21 cellular contexts compared by ENCODE assay signal in the genomic region with DNA sequence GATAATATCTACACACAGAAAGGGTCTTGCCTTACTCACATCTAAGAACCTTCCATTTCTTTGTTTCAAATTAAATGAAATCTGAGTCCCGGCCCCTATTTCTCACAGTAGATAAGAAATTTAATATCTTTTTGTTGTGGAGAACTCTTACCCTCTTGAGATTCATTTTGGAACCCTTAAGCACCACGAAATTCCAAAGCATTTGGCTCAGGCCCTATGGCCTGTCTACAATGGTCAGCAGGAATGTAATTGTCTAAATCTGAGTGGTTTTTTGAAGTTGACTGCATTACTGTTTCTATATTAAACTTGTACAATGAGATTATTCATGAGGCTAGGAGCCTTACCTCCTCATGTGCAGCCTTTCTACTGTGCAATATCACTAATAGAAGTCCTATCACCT.
"Had no signal": no experiment of that assay in that cellular context is flagged by ENCODE, and none has a peak within 500 bp of the region (broad histone marks: within the 10 kb centered on the region; RNA-seq: fewer than 3 reads in every experiment).

No MANE protein-coding gene starts in this region.

- DNase-seq: effector CD4-positive, alpha-beta T cell; foreskin keratinocyte; heart left ventricle; hippocampal formation; left colon; mammary epithelial cell; naive thymus-derived CD4-positive, alpha-beta T cell; psoas muscle; retina; right lobe of liver; spleen; stimulated activated CD4-positive, alpha-beta T cell treated with anti-CD3 and anti-CD28 coated beads, Interleukin-15, amount 100 ng/mL, for 24 hours; stimulated activated CD4-positive, alpha-beta T cell treated with anti-CD3 and anti-CD28 coated beads, Interleukin-1b, Interleukin-23, amount 100 ng/mL, for 48 hours; stimulated activated CD4-positive, alpha-beta T cell treated with anti-CD3 and anti-CD28 coated beads, Interleukin-4, amount 100 ng/mL, for 24 hours; tibial artery; upper lobe of left lung had no signal

- H3K36me3 ChIP-seq: heart left ventricle, neutrophil, right lobe of liver, spleen, tibial artery, upper lobe of left lung, vagina had no signal

- H3K4me1 Mint-ChIP-seq: naive thymus-derived CD4-positive, alpha-beta T cell; stimulated activated memory B cell treated with anti-CD40 and anti-IgM and Interleukin-4, amounts not matched to agents 10 μg/mL and 1 μg/mL and 100 μg/mL, for 72 hours had no signal

- H3K27ac ChIP-seq: coronary artery, foreskin keratinocyte, heart left ventricle, neutrophil, psoas muscle, right lobe of liver, spleen, tibial artery, upper lobe of left lung, vagina had no signal

- H3K9me3 ChIP-seq: heart left ventricle, neutrophil, psoas muscle, right lobe of liver, spleen, tibial artery, upper lobe of left lung, vagina had no signal

- H3K4me3 ChIP-seq: coronary artery, heart left ventricle, psoas muscle, right lobe of liver, spleen, tibial artery, upper lobe of left lung, vagina had no signal

- H3K27ac Mint-ChIP-seq: naive thymus-derived CD4-positive, alpha-beta T cell; stimulated activated memory B cell treated with anti-CD40 and anti-IgM and Interleukin-4, amounts not matched to agents 10 μg/mL and 1 μg/mL and 100 μg/mL, for 72 hours; stimulated activated naive CD8-positive, alpha-beta T cell treated with anti-CD3 and anti-CD28 coated beads, Interleukin-15, Interleukin-2, amounts not matched to agents 100 ng/mL and 50 ng/mL, for 24 hours had no signal

- H3K4me3 Mint-ChIP-seq: naive thymus-derived CD4-positive, alpha-beta T cell; stimulated activated memory B cell treated with anti-CD40 and anti-IgM and Interleukin-4, amounts not matched to agents 10 μg/mL and 1 μg/mL and 100 μg/mL, for 72 hours; stimulated activated naive CD8-positive, alpha-beta T cell treated with anti-CD3 and anti-CD28 coated beads, Interleukin-15, Interleukin-2, amounts not matched to agents 100 ng/mL and 50 ng/mL, for 24 hours had no signal

- H3K9me3 Mint-ChIP-seq: stimulated activated memory B cell treated with anti-CD40 and anti-IgM and Interleukin-4, amounts not matched to agents 10 μg/mL and 1 μg/mL and 100 μg/mL, for 72 hours had no signal

- H3K27me3 Mint-ChIP-seq: stimulated activated memory B cell treated with anti-CD40 and anti-IgM and Interleukin-4, amounts not matched to agents 10 μg/mL and 1 μg/mL and 100 μg/mL, for 72 hours; stimulated activated naive CD8-positive, alpha-beta T cell treated with anti-CD3 and anti-CD28 coated beads, Interleukin-15, Interleukin-2, amounts not matched to agents 100 ng/mL and 50 ng/mL, for 24 hours had no signal

- H3K36me3 Mint-ChIP-seq: naive thymus-derived CD4-positive, alpha-beta T cell; stimulated activated memory B cell treated with anti-CD40 and anti-IgM and Interleukin-4, amounts not matched to agents 10 μg/mL and 1 μg/mL and 100 μg/mL, for 72 hours had no signal

- ATAC-seq: foreskin keratinocyte; heart left ventricle; left colon; naive thymus-derived CD4-positive, alpha-beta T cell; psoas muscle; right lobe of liver; stimulated activated memory B cell treated with anti-CD40 and anti-IgM and Interleukin-4, amounts not matched to agents 10 μg/mL and 1 μg/mL and 100 μg/mL, for 72 hours had no signal

- H3K27me3 ChIP-seq: foreskin keratinocyte, heart left ventricle, neutrophil, right lobe of liver, spleen, tibial artery, upper lobe of left lung, vagina had no signal

- H3K4me1 ChIP-seq: foreskin keratinocyte, heart left ventricle, psoas muscle, right lobe of liver, spleen, tibial artery, upper lobe of left lung, vagina had no signal
